14 cellular contexts compared by ENCODE assay signal in genomic region chr2:98510322-98510662, GRCh38.
"Had no signal": no experiment of that assay in that cellular context is flagged by ENCODE, and none has a peak within 500 bp of the region (broad histone marks: within the 10 kb centered on the region; RNA-seq: fewer than 3 reads in every experiment).

No MANE protein-coding gene starts in this region.

- H3K27ac Mint-ChIP-seq: activated CD4-positive, alpha-beta memory T cell treated with anti-CD3 and anti-CD28 coated beads for 36 hours; activated naive CD4-positive, alpha-beta T cell treated with anti-CD3 and anti-CD28 coated beads for 36 hours had no signal

- ATAC-seq: activated CD4-positive, CD25-positive, alpha-beta regulatory T cell treated with anti-CD3 and anti-CD28 coated beads, Interleukin-2, amount 50 U/mL, for 24 hours; upper lobe of right lung had no signal

- H3K4me3 Mint-ChIP-seq: activated CD4-positive, alpha-beta memory T cell treated with anti-CD3 and anti-CD28 coated beads for 36 hours; activated naive CD4-positive, alpha-beta T cell treated with anti-CD3 and anti-CD28 coated beads for 36 hours had no signal

- H3K4me3 ChIP-seq: stomach, testis, upper lobe of right lung had no signal

- DNase-seq: activated CD4-positive, alpha-beta memory T cell treated with anti-CD3 and anti-CD28 coated beads for 36 hours; activated naive CD4-positive, alpha-beta T cell treated with anti-CD3 and anti-CD28 coated beads for 36 hours; amniotic stem cell; foreskin fibroblast; hypothalamus; stimulated activated CD4-positive, alpha-beta T cell treated with anti-CD3 and anti-CD28 coated beads, Interleukin-1b, Interleukin-23, amount 100 ng/mL, for 48 hours; stomach; T1000; testis; upper lobe of right lung had no signal

- H3K27me3 ChIP-seq: stomach, testis, upper lobe of right lung had no signal

- H2AFZ ChIP-seq: parathyroid adenoma had no signal

- H3K9me3 Mint-ChIP-seq: activated CD4-positive, alpha-beta memory T cell treated with anti-CD3 and anti-CD28 coated beads for 36 hours; activated naive CD4-positive, alpha-beta T cell treated with anti-CD3 and anti-CD28 coated beads for 36 hours had no signal

- H3K27me3 Mint-ChIP-seq: activated CD4-positive, alpha-beta memory T cell treated with anti-CD3 and anti-CD28 coated beads for 36 hours had no signal

- H3K27ac ChIP-seq: parathyroid adenoma, stomach, testis, upper lobe of right lung had no signal

- H3K9ac ChIP-seq: parathyroid adenoma had no signal

- FAIRE-seq: colon, endothelial cell of umbilical vein had no signal

- H3K9me3 ChIP-seq: stomach, testis, upper lobe of right lung had no signal

- H3K36me3 ChIP-seq: upper lobe of right lung had no signal

- H3K36me3 Mint-ChIP-seq: activated CD4-positive, alpha-beta memory T cell treated with anti-CD3 and anti-CD28 coated beads for 36 hours had no signal
